ENCODE assay signal across 20 cellular contexts in the genomic region with DNA sequence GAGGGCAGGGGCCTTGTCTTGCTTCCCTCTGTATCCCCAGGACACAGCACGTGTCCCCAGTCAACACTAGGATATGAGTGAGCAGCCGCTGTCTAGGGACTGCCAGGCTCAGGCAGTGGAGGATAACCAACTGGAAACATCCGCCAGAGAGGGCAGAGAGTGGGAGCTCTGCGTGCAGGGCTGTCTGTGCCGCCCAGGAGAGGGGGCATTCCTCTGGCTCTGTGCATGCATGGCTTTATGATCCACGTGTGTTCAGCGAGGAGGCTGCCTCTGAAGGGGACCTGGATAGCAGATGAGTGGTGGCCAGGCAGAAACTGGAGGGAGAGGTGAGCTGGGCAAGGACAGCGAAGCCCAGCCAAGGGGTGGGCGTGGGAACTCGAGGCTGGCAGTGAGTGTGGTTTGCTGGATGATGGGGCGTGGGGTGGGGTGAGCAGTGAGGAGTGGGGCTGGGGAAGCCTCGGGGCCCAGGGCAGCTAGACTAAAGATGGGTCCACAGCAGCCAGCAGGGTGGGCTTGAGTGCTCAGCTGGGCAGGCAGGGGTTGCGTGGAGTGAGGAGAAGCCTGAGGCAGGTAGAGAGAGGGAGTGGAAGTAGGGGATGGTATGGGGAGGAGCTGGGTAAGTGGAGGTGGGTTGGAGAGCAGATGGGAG.
DNase-seq lines count a peak whose midpoint lies in the region; ATAC-seq and TF ChIP-seq lines count a peak whose summit lies in the region.
"Had no signal": no experiment of that assay in that cellular context is flagged by ENCODE, and none has a peak within 500 bp of the region (broad histone marks: within the 10 kb centered on the region; RNA-seq: fewer than 3 reads in every experiment).

No MANE protein-coding gene starts in this region.

- H3K4me1 ChIP-seq in SK-N-SH (ENCODE audit: control insufficient read depth in 1 of 2, insufficient read depth in 2 of 2, low read depth in 1 of 2, low read length in 1 of 2) (peaks cover 0 to 9% of the 10 kb centered on the region in 2 experiments; a peak in 1 of 4 replicates), colonic mucosa (no peaks in the 10 kb centered on the region), thyroid gland (peaks cover 33 to 37% of the 10 kb centered on the region in 2 donors)
- H3K4me1 ChIP-seq: HAP-1 had no signal

- POLR2A ChIA-PET in SK-N-SH (lab: Yijun Ruan, JAX): interaction anchor here (0.8 kb wide), 1 partner anchor 33 kb away, joined by 3 read pairs; no protein-coding TSS in a partner anchor

- H2AFZ ChIP-seq in SK-N-SH (ENCODE audit: low read depth): no peak overlapping the region

- intact Hi-C loops in colonic mucosa (cut with DNase I) (no loop called here), thyroid gland (cut with DNase I) (no loop called here), cardiac septum (cut with DNase I) (no loop called here)

- peak; percentile 58 for DNase-seq in SK-N-SH
- DNase-seq in colonic mucosa: peak; percentile 11
- DNase-seq in left lobe of liver (ENCODE audit: low spot score): peak; percentile 19
- peak; percentile 38 to 69 for DNase-seq in thyroid gland
- no peak for DNase-seq in cardiac septum (ENCODE audit: low spot score)
- DNase-seq in activated CD4-positive, alpha-beta T cell treated with anti-CD3 and anti-CD28 coated beads for 1 hour: no peak
- DNase-seq in NAMALWA (ENCODE audit: low spot score): no peak
- DNase-seq: CD8-positive, alpha-beta memory T cell; DND-41; Karpas-422; MG63; NCI-H1105; NCI-H1694; NCI-H2107; NCI-H526 treated with DMSO at 0.1 percent for 48 hours; OCI-M1 had no signal

- no peaks in the 10 kb centered on the region for H3K27me3 ChIP-seq in SK-N-SH (ENCODE audit: insufficient read depth)
- no peaks in the 10 kb centered on the region for H3K27me3 ChIP-seq in colonic mucosa
- H3K27me3 ChIP-seq in thyroid gland: no peaks in the 10 kb centered on the region
- H3K27me3 ChIP-seq: BLaER1 treated with 17β-estradiol and CSF1 and Interleukin-3, amounts not matched to agents 10 nM and 100 nM; MG63 had no signal

- peak; percentile 16; the same call in 1 of the 2 replicates for TF ChIP-seq RAD21 in SK-N-SH (IDR thresholded peaks at IDR 0.05; ENCODE audit: low read length)

- WGBS in SK-N-SH (ENCODE audit: low lambda C conversion rate): 31% methylated on average over 12 of the region's 13 CpGs
- WGBS in thyroid gland, 2 donors: 45 to 56% methylated on average over 13 of the region's 13 CpGs

- H3K4me3 ChIP-seq in SK-N-SH (ENCODE audit: low read depth in 2 of 2, low read length in 1 of 2) (no peak overlapping the region), colonic mucosa (no peak overlapping the region), thyroid gland (replicated peaks in 1 of 3) (no peak overlapping the region)
- H3K4me3 ChIP-seq: BLaER1 treated with 17β-estradiol and CSF1 and Interleukin-3, amounts not matched to agents 10 nM and 100 nM; HAP-1; MG63 had no signal

- H3K4me2 ChIP-seq in SK-N-SH: no peak overlapping the region
- H3K4me2 ChIP-seq: BLaER1 treated with 17β-estradiol and CSF1 and Interleukin-3, amounts not matched to agents 10 nM and 100 nM had no signal

- CTCF ChIA-PET in SK-N-SH (lab: Yijun Ruan, JAX): interaction anchor here (0.8 to 2.4 kb wide), 6 partner anchors 11 to 224 kb away, joined by 3 to 10 read pairs (median 4); no protein-coding TSS in a partner anchor

- no peaks in the 10 kb centered on the region for H3K9me2 ChIP-seq in SK-N-SH

- no peaks in the 10 kb centered on the region for H3K79me2 ChIP-seq in SK-N-SH (ENCODE audit: insufficient read depth)

- H3F3A ChIP-seq in SK-N-SH (replicated peaks; ENCODE audit: insufficient read depth): no peaks in the 10 kb centered on the region

- TF ChIP-seq POLR2A in thyroid gland (IDR thresholded peaks at IDR 0.05): no peak

- TF ChIP-seq EP300 in SK-N-SH (IDR thresholded peaks at IDR 0.05; ENCODE audit: borderline replicate concordance in 1 of 2, low read depth in 1 of 2, low read length in 1 of 2): no peak

- TF ChIP-seq CTCF in SK-N-SH (IDR thresholded peaks at IDR 0.05): no peak
- TF ChIP-seq CTCF in colonic mucosa (IDR thresholded peaks at IDR 0.05): no peak
- no peak for TF ChIP-seq CTCF in thyroid gland (IDR thresholded peaks at IDR 0.05)

- no peaks in the 10 kb centered on the region for H3K9me3 ChIP-seq in SK-N-SH
- H3K9me3 ChIP-seq in colonic mucosa: no peaks in the 10 kb centered on the region
- no peaks in the 10 kb centered on the region for H3K9me3 ChIP-seq in thyroid gland
- H3K9me3 ChIP-seq: BLaER1 treated with 17β-estradiol and CSF1 and Interleukin-3, amounts not matched to agents 10 nM and 100 nM; HAP-1; MG63 had no signal

- ATAC-seq in SK-N-SH treated with all-trans-retinoic acid at 6 μM for 48 hours: no peak; the same call in 2 of the 3 replicates
- ATAC-seq in left lobe of liver: no peak

- H3K36me3 ChIP-seq in SK-N-SH (replicated peaks in 1 of 2; ENCODE audit: control insufficient read depth in 1 of 2, insufficient read depth in 2 of 2, low read length in 1 of 2): no peaks in the 10 kb centered on the region
- H3K36me3 ChIP-seq in colonic mucosa: no peaks in the 10 kb centered on the region
- H3K36me3 ChIP-seq in thyroid gland: no peaks in the 10 kb centered on the region
- H3K36me3 ChIP-seq: BLaER1 treated with 17β-estradiol and CSF1 and Interleukin-3, amounts not matched to agents 10 nM and 100 nM; HAP-1; MG63 had no signal

- no peaks in the 10 kb centered on the region for H4K20me1 ChIP-seq in SK-N-SH (ENCODE audit: insufficient read depth)
- H4K20me1 ChIP-seq: BLaER1 treated with 17β-estradiol and CSF1 and Interleukin-3, amounts not matched to agents 10 nM and 100 nM had no signal

- H3K9ac ChIP-seq in SK-N-SH (no peak overlapping the region), colonic mucosa (ENCODE audit: low read depth in 2 of 2, low read length in 2 of 2) (no peak overlapping the region)
- H3K9ac ChIP-seq: BLaER1 treated with 17β-estradiol and CSF1 and Interleukin-3, amounts not matched to agents 10 nM and 100 nM had no signal

- H3K27ac ChIP-seq in SK-N-SH (ENCODE audit: low read depth in 2 of 2, low read length in 1 of 2) (no peak overlapping the region), colonic mucosa (no peak overlapping the region), thyroid gland (no peak overlapping the region)
- H3K27ac ChIP-seq: BLaER1 treated with 17β-estradiol and CSF1 and Interleukin-3, amounts not matched to agents 10 nM and 100 nM; RWPE1 had no signal

TF ChIP-seq in SK-N-SH, 30 proteins besides CTCF, POLR2A, EP300 and RAD21 (continues in another document):
- TF ChIP-seq, protein P1, sequence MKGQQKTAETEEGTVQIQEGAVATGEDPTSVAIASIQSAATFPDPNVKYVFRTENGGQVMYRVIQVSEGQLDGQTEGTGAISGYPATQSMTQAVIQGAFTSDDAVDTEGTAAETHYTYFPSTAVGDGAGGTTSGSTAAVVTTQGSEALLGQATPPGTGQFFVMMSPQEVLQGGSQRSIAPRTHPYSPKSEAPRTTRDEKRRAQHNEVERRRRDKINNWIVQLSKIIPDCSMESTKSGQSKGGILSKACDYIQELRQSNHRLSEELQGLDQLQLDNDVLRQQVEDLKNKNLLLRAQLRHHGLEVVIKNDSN (IDR thresholded peaks at IDR 0.05; ENCODE audit: borderline replicate concordance, low read depth): no peak
- TF ChIP-seq SIN3A (IDR thresholded peaks at IDR 0.05; ENCODE audit: borderline replicate concordance, low read depth, low read length) (no peak), TEAD4 (IDR thresholded peaks at IDR 0.05; ENCODE audit: borderline replicate concordance, insufficient read depth) (no peak)
- TF ChIP-seq, protein P2, sequence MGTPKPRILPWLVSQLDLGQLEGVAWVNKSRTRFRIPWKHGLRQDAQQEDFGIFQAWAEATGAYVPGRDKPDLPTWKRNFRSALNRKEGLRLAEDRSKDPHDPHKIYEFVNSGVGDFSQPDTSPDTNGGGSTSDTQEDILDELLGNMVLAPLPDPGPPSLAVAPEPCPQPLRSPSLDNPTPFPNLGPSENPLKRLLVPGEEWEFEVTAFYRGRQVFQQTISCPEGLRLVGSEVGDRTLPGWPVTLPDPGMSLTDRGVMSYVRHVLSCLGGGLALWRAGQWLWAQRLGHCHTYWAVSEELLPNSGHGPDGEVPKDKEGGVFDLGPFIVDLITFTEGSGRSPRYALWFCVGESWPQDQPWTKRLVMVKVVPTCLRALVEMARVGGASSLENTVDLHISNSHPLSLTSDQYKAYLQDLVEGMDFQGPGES (IDR thresholded peaks at IDR 0.05; ENCODE audit: low read depth, low read length): no peak

TF ChIP-seq in SK-N-SH treated with all-trans-retinoic acid at 6 μM for 48 hours, 23 proteins besides CTCF, POLR2A, EP300 and RAD21:
- TF ChIP-seq ZNF70 (CRISPR knock-in tag; IDR thresholded peaks at IDR 0.05) (no peak), ZC3H10 (CRISPR knock-in tag; IDR thresholded peaks at IDR 0.05) (no peak), BACH2 (CRISPR knock-in tag; IDR thresholded peaks at IDR 0.05; ENCODE audit: borderline replicate concordance) (no peak), SNAI2 (CRISPR knock-in tag; IDR thresholded peaks at IDR 0.05) (no peak), TCF4 (CRISPR knock-in tag; IDR thresholded peaks at IDR 0.05; ENCODE audit: borderline replicate concordance) (no peak), OSR1 (CRISPR knock-in tag; IDR thresholded peaks at IDR 0.05) (no peak), ISL1 (CRISPR knock-in tag; IDR thresholded peaks at IDR 0.05) (no peak), ZFP30 (CRISPR knock-in tag; IDR thresholded peaks at IDR 0.05) (no peak)
- TF ChIP-seq, protein P3, sequence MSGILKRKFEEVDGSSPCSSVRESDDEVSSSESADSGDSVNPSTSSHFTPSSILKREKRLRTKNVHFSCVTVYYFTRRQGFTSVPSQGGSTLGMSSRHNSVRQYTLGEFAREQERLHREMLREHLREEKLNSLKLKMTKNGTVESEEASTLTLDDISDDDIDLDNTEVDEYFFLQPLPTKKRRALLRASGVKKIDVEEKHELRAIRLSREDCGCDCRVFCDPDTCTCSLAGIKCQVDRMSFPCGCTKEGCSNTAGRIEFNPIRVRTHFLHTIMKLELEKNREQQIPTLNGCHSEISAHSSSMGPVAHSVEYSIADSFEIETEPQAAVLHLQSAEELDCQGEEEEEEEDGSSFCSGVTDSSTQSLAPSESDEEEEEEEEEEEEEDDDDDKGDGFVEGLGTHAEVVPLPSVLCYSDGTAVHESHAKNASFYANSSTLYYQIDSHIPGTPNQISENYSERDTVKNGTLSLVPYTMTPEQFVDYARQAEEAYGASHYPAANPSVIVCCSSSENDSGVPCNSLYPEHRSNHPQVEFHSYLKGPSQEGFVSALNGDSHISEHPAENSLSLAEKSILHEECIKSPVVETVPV (CRISPR knock-in tag; IDR thresholded peaks at IDR 0.05): no peak
TF ChIP-seq in SK-N-SH treated with all-trans-retinoic acid at 6 μM for 48 hours: peak in this region for 0.

Comparison
In these comparisons a context has a peak if more than half of its experiments do, and no peak if none do; other contexts are left out.
1. DNase-seq: peak in SK-N-SH (single experiment), colonic mucosa (single experiment), left lobe of liver (single experiment) and thyroid gland (2 of 2); none in cardiac septum (single experiment), activated CD4-positive, alpha-beta T cell treated with anti-CD3 and anti-CD28 coated beads for 1 hour (single experiment) and NAMALWA (single experiment).